26 cellular contexts compared by ENCODE assay signal in the genomic region with DNA sequence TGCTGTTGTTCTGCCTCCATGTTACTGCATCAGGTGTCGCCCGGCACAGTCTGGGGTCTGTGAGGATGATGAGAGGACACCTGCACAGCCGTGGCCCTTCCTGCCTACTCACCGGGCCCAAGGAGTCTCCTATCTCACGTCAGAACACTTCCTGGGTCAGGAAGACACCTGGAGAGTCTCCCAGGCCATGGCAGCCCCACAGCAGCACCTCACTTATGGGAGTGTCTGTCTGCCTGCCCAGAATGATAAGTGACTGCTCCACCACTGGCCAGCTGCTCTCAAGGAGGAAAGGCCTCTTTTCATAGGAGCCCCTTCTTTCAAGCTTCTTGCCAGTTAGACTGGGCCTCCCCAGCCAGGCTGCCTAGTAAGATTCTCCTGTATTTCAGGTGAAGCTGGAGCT.
"Had no signal": no experiment of that assay in that cellular context is flagged by ENCODE, and none has a peak within 500 bp of the region (broad histone marks: within the 10 kb centered on the region; RNA-seq: fewer than 3 reads in every experiment).

No MANE protein-coding gene starts in this region.

- ATAC-seq: activated CD4-positive, alpha-beta T cell treated with anti-CD3 and anti-CD28 coated beads for 36 hours; activated CD8-positive, alpha-beta memory T cell treated with anti-CD3 and anti-CD28 coated beads, Interleukin-2, amount 10 ng/mL, durations not matched to agents 7 days and 5 days; activated CD8-positive, alpha-beta T cell treated with anti-CD3 and anti-CD28 coated beads, Interleukin-2, amount 10 ng/mL, durations not matched to agents 7 days and 5 days; left cardiac atrium; left ventricle myocardium superior had no signal

- H3K9ac ChIP-seq: parathyroid adenoma had no signal

- H3K9me3 ChIP-seq: colonic mucosa, esophagus squamous epithelium, spleen, thoracic aorta had no signal

- H3K4me1 Mint-ChIP-seq: activated CD4-positive, alpha-beta T cell treated with anti-CD3 and anti-CD28 coated beads for 36 hours; activated naive CD8-positive, alpha-beta T cell treated with anti-CD3 and anti-CD28 coated beads, Interleukin-2, amount 10 ng/mL, durations not matched to agents 7 days and 5 days; naive B cell had no signal

- H3K27me3 Mint-ChIP-seq: activated CD4-positive, alpha-beta T cell treated with anti-CD3 and anti-CD28 coated beads for 36 hours; activated CD8-positive, alpha-beta memory T cell treated with anti-CD3 and anti-CD28 coated beads, Interleukin-2, amount 10 ng/mL, durations not matched to agents 7 days and 5 days; activated naive CD8-positive, alpha-beta T cell treated with anti-CD3 and anti-CD28 coated beads, Interleukin-2, amount 10 ng/mL, durations not matched to agents 7 days and 5 days; naive B cell had no signal

- H3K27ac ChIP-seq: colonic mucosa, epithelial cell of prostate, esophagus squamous epithelium, hepatocyte, parathyroid adenoma, spleen, thoracic aorta had no signal

- H2AFZ ChIP-seq: hepatocyte, parathyroid adenoma had no signal

- H3K4me1 ChIP-seq: colonic mucosa, esophagus squamous epithelium, parathyroid adenoma, spleen had no signal

- H3K27me3 ChIP-seq: colonic mucosa, esophagus squamous epithelium, hepatocyte, spleen had no signal

- H3K27ac Mint-ChIP-seq: activated CD4-positive, alpha-beta T cell treated with anti-CD3 and anti-CD28 coated beads for 36 hours; activated CD8-positive, alpha-beta memory T cell treated with anti-CD3 and anti-CD28 coated beads, Interleukin-2, amount 10 ng/mL, durations not matched to agents 7 days and 5 days; activated CD8-positive, alpha-beta T cell treated with anti-CD3 and anti-CD28 coated beads, Interleukin-2, amount 10 ng/mL, durations not matched to agents 7 days and 5 days; activated naive CD4-positive, alpha-beta T cell treated with anti-CD3 and anti-CD28 coated beads for 36 hours; activated naive CD8-positive, alpha-beta T cell treated with anti-CD3 and anti-CD28 coated beads, Interleukin-2, amount 10 ng/mL, durations not matched to agents 7 days and 5 days; naive B cell had no signal

- H3K79me2 ChIP-seq: hepatocyte, parathyroid adenoma had no signal

- H3K4me3 Mint-ChIP-seq: activated CD4-positive, alpha-beta T cell treated with anti-CD3 and anti-CD28 coated beads for 36 hours; activated CD8-positive, alpha-beta memory T cell treated with anti-CD3 and anti-CD28 coated beads, Interleukin-2, amount 10 ng/mL, durations not matched to agents 7 days and 5 days; activated CD8-positive, alpha-beta T cell treated with anti-CD3 and anti-CD28 coated beads, Interleukin-2, amount 10 ng/mL, durations not matched to agents 7 days and 5 days; activated naive CD4-positive, alpha-beta T cell treated with anti-CD3 and anti-CD28 coated beads for 36 hours; activated naive CD8-positive, alpha-beta T cell treated with anti-CD3 and anti-CD28 coated beads, Interleukin-2, amount 10 ng/mL, durations not matched to agents 7 days and 5 days had no signal

- DNase-seq: activated CD4-positive, alpha-beta T cell treated with anti-CD3 and anti-CD28 coated beads for 36 hours; activated CD4-positive, CD25-positive, alpha-beta regulatory T cell; activated CD8-positive, alpha-beta memory T cell treated with anti-CD3 and anti-CD28 coated beads, Interleukin-2, amount 10 ng/mL, durations not matched to agents 7 days and 5 days; activated CD8-positive, alpha-beta T cell treated with anti-CD3 and anti-CD28 coated beads, Interleukin-2, amount 10 ng/mL, durations not matched to agents 7 days and 5 days; activated effector memory CD4-positive, alpha-beta T cell treated with Interleukin-2 at 50 U/mL for 16 hours; activated naive CD4-positive, alpha-beta T cell treated with anti-CD3 and anti-CD28 coated beads for 36 hours; activated naive CD8-positive, alpha-beta T cell treated with anti-CD3 and anti-CD28 coated beads, Interleukin-2, amount 10 ng/mL, durations not matched to agents 7 days and 5 days; colonic mucosa; effector CD8-positive, alpha-beta T cell; esophagus squamous epithelium; islet precursor cell; left cardiac atrium; left ventricle myocardium superior; naive B cell; right cardiac atrium; spleen; stimulated activated naive CD4-positive, alpha-beta T cell treated with Interleukin-2 at 50 U/mL for 16 hours; trophoblast cell had no signal

- H3K4me3 ChIP-seq: colonic mucosa, esophagus squamous epithelium, hepatocyte, spleen, thoracic aorta had no signal

- H3K4me2 ChIP-seq: hepatocyte had no signal

- H3K9me3 Mint-ChIP-seq: activated naive CD4-positive, alpha-beta T cell treated with anti-CD3 and anti-CD28 coated beads for 36 hours; activated naive CD8-positive, alpha-beta T cell treated with anti-CD3 and anti-CD28 coated beads, Interleukin-2, amount 10 ng/mL, durations not matched to agents 7 days and 5 days; naive B cell had no signal

- FAIRE-seq: astrocyte, endometrium, frontal cortex, urothelium cell line had no signal
